Comparison of ENCODE assay signal across 22 cellular contexts in the genomic region with DNA sequence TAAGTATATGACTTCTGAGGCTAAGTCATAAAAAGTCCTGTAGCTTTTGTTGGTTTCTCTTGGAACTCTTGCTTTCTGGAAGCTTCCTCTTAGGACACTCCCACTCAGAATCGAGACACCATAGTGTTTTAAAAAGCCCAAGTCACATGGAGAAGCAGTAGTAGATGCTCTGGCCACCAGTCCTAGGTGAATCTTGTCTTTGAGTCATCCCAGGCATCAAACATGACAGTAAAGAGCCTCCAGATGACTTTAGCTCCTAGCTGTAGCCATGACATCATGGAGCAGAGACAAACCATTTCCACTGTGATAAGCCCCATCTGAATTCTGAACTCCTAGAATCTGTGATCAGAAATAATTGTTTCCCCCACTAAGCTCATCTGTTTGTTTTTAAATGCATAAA. TPM values are rescaled to one million over a fixed set of nuclear protein-coding genes. Genes with fewer than 3 reads are reported as not detected.
A peak's percentile ranks its signal among the peaks of the same experiment; 100 is the strongest.
DNase-seq lines count a peak whose midpoint lies in the region; ATAC-seq and TF ChIP-seq lines count a peak whose summit lies in the region.
"Had no signal": no experiment of that assay in that cellular context is flagged by ENCODE, and none has a peak within 500 bp of the region (broad histone marks: within the 10 kb centered on the region; RNA-seq: fewer than 3 reads in every experiment).

No MANE protein-coding gene starts in this region.

- H3K27ac Mint-ChIP-seq in activated CD4-positive, alpha-beta T cell treated with anti-CD3 and anti-CD28 coated beads for 36 hours: no peak overlapping the region
- no peak overlapping the region for H3K27ac Mint-ChIP-seq in activated CD4-positive, alpha-beta T cell treated with anti-CD3 and anti-CD28 coated beads, Interleukin-2, amount 10 ng/mL, durations not matched to agents 7 days and 5 days
- no peak overlapping the region for H3K27ac Mint-ChIP-seq in stimulated activated effector memory CD8-positive, alpha-beta T cell treated with anti-CD3 and anti-CD28 coated beads, Interleukin-12 subunit alpha, Interleukin-12 subunit beta, amount 100 ng/mL, for 72 hours
- H3K27ac Mint-ChIP-seq in activated naive CD8-positive, alpha-beta T cell treated with anti-CD3 and anti-CD28 coated beads, Interleukin-2, amount 50 U/mL, for 24 hours: no peak overlapping the region
- H3K27ac Mint-ChIP-seq: B cell; CD4-positive, alpha-beta T cell; CD8-positive, alpha-beta T cell had no signal

- TF ChIP-seq CTCF in HEK293 (tag by site-specific recombination; IDR thresholded peaks at IDR 0.05): no peak

- no peak overlapping the region for H3K4me3 ChIP-seq in HEK293 (ENCODE audit: low read depth, low read length)
- H3K4me3 ChIP-seq: A549; BLaER1 treated with 17β-estradiol and CSF1 and Interleukin-3, amounts not matched to agents 10 nM and 100 nM; GM12878 had no signal

- H3K9me3 Mint-ChIP-seq in activated CD4-positive, alpha-beta T cell treated with anti-CD3 and anti-CD28 coated beads for 36 hours (ENCODE audit: low read depth): no peaks in the 10 kb centered on the region
- no peaks in the 10 kb centered on the region for H3K9me3 Mint-ChIP-seq in activated CD4-positive, alpha-beta T cell treated with anti-CD3 and anti-CD28 coated beads, Interleukin-2, amount 10 ng/mL, durations not matched to agents 7 days and 5 days
- no peaks in the 10 kb centered on the region for H3K9me3 Mint-ChIP-seq in stimulated activated effector memory CD8-positive, alpha-beta T cell treated with anti-CD3 and anti-CD28 coated beads, Interleukin-12 subunit alpha, Interleukin-12 subunit beta, amount 100 ng/mL, for 72 hours
- no peaks in the 10 kb centered on the region for H3K9me3 Mint-ChIP-seq in activated naive CD8-positive, alpha-beta T cell treated with anti-CD3 and anti-CD28 coated beads, Interleukin-2, amount 50 U/mL, for 24 hours
- H3K9me3 Mint-ChIP-seq: CD4-positive, alpha-beta T cell; CD8-positive, alpha-beta T cell had no signal

- no peaks in the 10 kb centered on the region for H3K9me3 ChIP-seq in HEK293 (ENCODE audit: control insufficient read depth, insufficient read depth, low read depth, low read length)
- H3K9me3 ChIP-seq: A549; BLaER1 treated with 17β-estradiol and CSF1 and Interleukin-3, amounts not matched to agents 10 nM and 100 nM had no signal

- intact Hi-C loops in activated CD4-positive, alpha-beta T cell treated with anti-CD3 and anti-CD28 coated beads for 36 hours (cut with DNase I, micrococcal nuclease): no loop called here

- DNase-seq in activated CD4-positive, alpha-beta T cell treated with anti-CD3 and anti-CD28 coated beads for 36 hours: no peak
- no peak for DNase-seq in activated CD4-positive, alpha-beta T cell treated with anti-CD3 and anti-CD28 coated beads, Interleukin-2, amount 10 ng/mL, durations not matched to agents 7 days and 5 days
- no peak for DNase-seq in stimulated activated effector memory CD8-positive, alpha-beta T cell treated with anti-CD3 and anti-CD28 coated beads, Interleukin-12 subunit alpha, Interleukin-12 subunit beta, amount 100 ng/mL, for 72 hours (ENCODE audit: low spot score in 2 of 2)
- DNase-seq in activated naive CD8-positive, alpha-beta T cell treated with anti-CD3 and anti-CD28 coated beads, Interleukin-2, amount 50 U/mL, for 24 hours: no peak
- DNase-seq: AML-193; CD4-positive, alpha-beta T cell; CD8-positive, alpha-beta T cell; COR-L47; DMS 273 treated with DMSO at 0.1 percent for 48 hours; DMS153; DMS53; DMS79; DND-41; EL; GDM1 had no signal

- H3K4me1 Mint-ChIP-seq in activated CD4-positive, alpha-beta T cell treated with anti-CD3 and anti-CD28 coated beads for 36 hours: peaks cover 5% of the 10 kb centered on the region
- no peaks in the 10 kb centered on the region for H3K4me1 Mint-ChIP-seq in activated CD4-positive, alpha-beta T cell treated with anti-CD3 and anti-CD28 coated beads, Interleukin-2, amount 10 ng/mL, durations not matched to agents 7 days and 5 days
- no peaks in the 10 kb centered on the region for H3K4me1 Mint-ChIP-seq in stimulated activated effector memory CD8-positive, alpha-beta T cell treated with anti-CD3 and anti-CD28 coated beads, Interleukin-12 subunit alpha, Interleukin-12 subunit beta, amount 100 ng/mL, for 72 hours
- H3K4me1 Mint-ChIP-seq in activated naive CD8-positive, alpha-beta T cell treated with anti-CD3 and anti-CD28 coated beads, Interleukin-2, amount 50 U/mL, for 24 hours: no peaks in the 10 kb centered on the region
- H3K4me1 Mint-ChIP-seq: B cell had no signal

- CTCF ChIA-PET in activated CD4-positive, alpha-beta T cell treated with anti-CD3 and anti-CD28 coated beads for 36 hours (lab: Charles Lee): interaction anchor here (0.7 to 1.0 kb wide), 2 partner anchors 25 to 617 kb away, joined by 3 read pairs; no protein-coding TSS in a partner anchor
- CTCF ChIA-PET in activated CD4-positive, alpha-beta T cell treated with anti-CD3 and anti-CD28 coated beads, Interleukin-2, amount 10 ng/mL, durations not matched to agents 7 days and 5 days (lab: Charles Lee): no interaction called here
- CTCF ChIA-PET in HEK293 (lab: Yijun Ruan, JAX): interaction anchor here (0.8 to 1.1 kb wide), 4 partner anchors 10 to 230 kb away, joined by 3 to 4 read pairs (median 3); no protein-coding TSS in a partner anchor

- peaks cover 15% of the 10 kb centered on the region for H3K36me3 Mint-ChIP-seq in activated CD4-positive, alpha-beta T cell treated with anti-CD3 and anti-CD28 coated beads for 36 hours (ENCODE audit: low read depth)
- peaks cover 4% of the 10 kb centered on the region for H3K36me3 Mint-ChIP-seq in activated CD4-positive, alpha-beta T cell treated with anti-CD3 and anti-CD28 coated beads, Interleukin-2, amount 10 ng/mL, durations not matched to agents 7 days and 5 days (ENCODE audit: low read depth)
- H3K36me3 Mint-ChIP-seq in stimulated activated effector memory CD8-positive, alpha-beta T cell treated with anti-CD3 and anti-CD28 coated beads, Interleukin-12 subunit alpha, Interleukin-12 subunit beta, amount 100 ng/mL, for 72 hours: peaks cover 6% of the 10 kb centered on the region
- peaks cover 10% of the 10 kb centered on the region for H3K36me3 Mint-ChIP-seq in activated naive CD8-positive, alpha-beta T cell treated with anti-CD3 and anti-CD28 coated beads, Interleukin-2, amount 50 U/mL, for 24 hours (ENCODE audit: low read depth)

- POLR2A ChIA-PET in activated CD4-positive, alpha-beta T cell treated with anti-CD3 and anti-CD28 coated beads for 36 hours (lab: Charles Lee): no interaction called here
- POLR2A ChIA-PET in activated CD4-positive, alpha-beta T cell treated with anti-CD3 and anti-CD28 coated beads, Interleukin-2, amount 10 ng/mL, durations not matched to agents 7 days and 5 days (lab: Charles Lee): no interaction called here
- POLR2A ChIA-PET in HEK293 (lab: Yijun Ruan, JAX): interaction anchor here (0.6 to 3.3 kb wide), 2 partner anchors 32 to 42 kb away, joined by 4 to 13 read pairs; a partner anchor contains a TSS

- H3K27me3 Mint-ChIP-seq in activated CD4-positive, alpha-beta T cell treated with anti-CD3 and anti-CD28 coated beads for 36 hours: no peaks in the 10 kb centered on the region
- H3K27me3 Mint-ChIP-seq in activated CD4-positive, alpha-beta T cell treated with anti-CD3 and anti-CD28 coated beads, Interleukin-2, amount 10 ng/mL, durations not matched to agents 7 days and 5 days: no peaks in the 10 kb centered on the region
- no peaks in the 10 kb centered on the region for H3K27me3 Mint-ChIP-seq in activated naive CD8-positive, alpha-beta T cell treated with anti-CD3 and anti-CD28 coated beads, Interleukin-2, amount 50 U/mL, for 24 hours
- H3K27me3 Mint-ChIP-seq: B cell; CD4-positive, alpha-beta T cell had no signal

- H3K4me1 ChIP-seq in HEK293 (ENCODE audit: control insufficient read depth, insufficient read depth, low read length): peaks cover 4% of the 10 kb centered on the region; the same call in 1 of the 2 replicates
- H3K4me1 ChIP-seq: A549; BLaER1 treated with 17β-estradiol and CSF1 and Interleukin-3, amounts not matched to agents 10 nM and 100 nM had no signal

- peak; percentile 49 for ATAC-seq in activated CD4-positive, alpha-beta T cell treated with anti-CD3 and anti-CD28 coated beads for 36 hours
- peak; percentile 54 for ATAC-seq in stimulated activated effector memory CD8-positive, alpha-beta T cell treated with anti-CD3 and anti-CD28 coated beads, Interleukin-12 subunit alpha, Interleukin-12 subunit beta, amount 100 ng/mL, for 72 hours
- no peak for ATAC-seq in activated naive CD8-positive, alpha-beta T cell treated with anti-CD3 and anti-CD28 coated beads, Interleukin-2, amount 50 U/mL, for 24 hours
- ATAC-seq: A549; CD8-positive, alpha-beta T cell; GM12878 had no signal

- no peaks in the 10 kb centered on the region for H3K36me3 ChIP-seq in HEK293 (ENCODE audit: control insufficient read depth in 2 of 2, insufficient read depth in 1 of 2, low read length in 2 of 2)

- no peak overlapping the region for H3K4me3 Mint-ChIP-seq in activated CD4-positive, alpha-beta T cell treated with anti-CD3 and anti-CD28 coated beads for 36 hours
- no peak overlapping the region for H3K4me3 Mint-ChIP-seq in activated CD4-positive, alpha-beta T cell treated with anti-CD3 and anti-CD28 coated beads, Interleukin-2, amount 10 ng/mL, durations not matched to agents 7 days and 5 days
- no peak overlapping the region for H3K4me3 Mint-ChIP-seq in stimulated activated effector memory CD8-positive, alpha-beta T cell treated with anti-CD3 and anti-CD28 coated beads, Interleukin-12 subunit alpha, Interleukin-12 subunit beta, amount 100 ng/mL, for 72 hours
- H3K4me3 Mint-ChIP-seq in activated naive CD8-positive, alpha-beta T cell treated with anti-CD3 and anti-CD28 coated beads, Interleukin-2, amount 50 U/mL, for 24 hours: no peak overlapping the region
- H3K4me3 Mint-ChIP-seq: B cell; CD4-positive, alpha-beta T cell; CD8-positive, alpha-beta T cell had no signal

- no peak overlapping the region for H3K27ac ChIP-seq in HEK293 (ENCODE audit: extremely low read depth, low read depth, low read length)
- H3K27ac ChIP-seq: 22Rv1; A549; BLaER1 treated with 17β-estradiol and CSF1 and Interleukin-3, amounts not matched to agents 10 nM and 100 nM; C4-2B had no signal

TF ChIP-seq in HEK293, 187 proteins besides CTCF, POLR2A, EP300 and RAD21:
- TF ChIP-seq ZNF350 (tag by site-specific recombination; IDR thresholded peaks at IDR 0.05) (peak; percentile 60; the same call in 1 of the 2 replicates), REPIN1 (tag by site-specific recombination; IDR thresholded peaks at IDR 0.05; ENCODE audit: low read depth) (no peak), ZNF558 (tag by site-specific recombination; IDR thresholded peaks at IDR 0.05) (no peak)

RNA-seq across cellular contexts. Expression of a gene that starts 42.1 kb away (rescaled TPM):
- under 1 TPM in 1 of 2 experiments, not detected in 1; 0.25 TPM for total RNA-seq in activated CD4-positive, alpha-beta T cell treated with anti-CD3 and anti-CD28 coated beads for 36 hours
- total RNA-seq in activated CD4-positive, alpha-beta T cell treated with anti-CD3 and anti-CD28 coated beads, Interleukin-2, amount 10 ng/mL, durations not matched to agents 7 days and 5 days: under 1 TPM; 0.54 to 0.82 TPM
- total RNA-seq: CD4-positive, alpha-beta T cell; CD8-positive, alpha-beta T cell had no signal
